17 cellular contexts compared by ENCODE assay signal in the genomic region with DNA sequence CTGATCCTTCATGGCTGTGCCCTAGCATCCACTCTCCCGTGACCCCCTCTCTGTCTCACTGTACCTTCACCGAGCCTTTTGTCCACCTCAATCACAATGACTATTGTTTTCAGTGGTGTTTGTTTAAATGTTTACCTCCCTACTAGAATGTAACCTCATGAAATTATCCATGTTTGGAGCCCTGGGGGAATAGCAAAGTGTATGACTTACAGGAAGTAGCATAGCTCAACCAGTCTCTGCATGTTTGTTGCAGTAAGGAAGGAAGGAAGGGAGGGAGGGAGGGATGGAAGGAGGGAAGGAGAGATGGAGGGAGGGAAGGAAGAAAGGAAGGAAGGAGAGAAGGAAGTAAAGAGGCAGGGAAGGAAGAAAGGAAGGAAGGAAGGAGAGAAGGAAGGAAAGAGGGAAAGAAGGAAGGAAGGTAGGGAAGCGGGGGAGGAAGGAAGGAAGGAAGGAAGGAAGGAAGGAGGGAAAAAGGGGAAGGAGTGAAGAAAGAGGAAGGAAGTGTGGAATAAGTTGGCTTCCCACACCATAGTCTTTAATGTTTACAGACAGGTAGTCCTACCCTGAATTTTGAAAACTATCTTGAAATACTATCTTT.
DNase-seq lines count a peak whose midpoint lies in the region; ATAC-seq and TF ChIP-seq lines count a peak whose summit lies in the region.
"Had no signal": no experiment of that assay in that cellular context is flagged by ENCODE, and none has a peak within 500 bp of the region (broad histone marks: within the 10 kb centered on the region; RNA-seq: fewer than 3 reads in every experiment).

No MANE protein-coding gene starts in this region.

- H3K9me3 Mint-ChIP-seq in MCF 10A (ENCODE audit: unreplicated experiment) (no peaks in the 10 kb centered on the region), endothelial cell (ENCODE audit: unreplicated experiment) (no peaks in the 10 kb centered on the region)
- H3K9me3 Mint-ChIP-seq: CD8-positive, alpha-beta T cell had no signal

- H3K36me3 Mint-ChIP-seq in MCF 10A (ENCODE audit: insufficient read depth, unreplicated experiment) (no peaks in the 10 kb centered on the region), endothelial cell (ENCODE audit: low read depth, unreplicated experiment) (no peaks in the 10 kb centered on the region)
- H3K36me3 Mint-ChIP-seq: CD14-positive monocyte; CD8-positive, alpha-beta T cell had no signal

- peaks cover 15% of the 10 kb centered on the region for H3K4me1 Mint-ChIP-seq in MCF 10A (ENCODE audit: insufficient read depth, unreplicated experiment)
- H3K4me1 Mint-ChIP-seq in endothelial cell (ENCODE audit: unreplicated experiment): no peaks in the 10 kb centered on the region
- H3K4me1 Mint-ChIP-seq: CD14-positive monocyte had no signal

- no peaks in the 10 kb centered on the region for H3K4me1 ChIP-seq in breast epithelium
- peaks cover 15% of the 10 kb centered on the region for H3K4me1 ChIP-seq in mammary epithelial cell (ENCODE audit: insufficient read depth, low read length)
- peaks cover 6% of the 10 kb centered on the region for H3K4me1 ChIP-seq in foreskin keratinocyte
- peaks cover 0 to 5% (median 3%) of the 10 kb centered on the region in 3 donors for H3K4me1 ChIP-seq in gastroesophageal sphincter

- H3K9ac ChIP-seq in mammary epithelial cell (ENCODE audit: insufficient read depth, low read length): no peak overlapping the region

- POLR2A ChIA-PET in MCF 10A (lab: Yijun Ruan, JAX): interaction anchor here (1.0 to 1.5 kb wide), 6 partner anchors 8 to 596 kb away, joined by 3 to 7 read pairs (median 4); no protein-coding TSS in a partner anchor

- H3K27ac ChIP-seq in breast epithelium: no peak overlapping the region
- peak overlapping the region; percentile 17 for H3K27ac ChIP-seq in mammary epithelial cell (ENCODE audit: insufficient read depth, low read depth, low read length)
- H3K27ac ChIP-seq in foreskin keratinocyte: peak overlapping the region; percentile 75
- H3K27ac ChIP-seq in gastroesophageal sphincter: no peak overlapping the region
- H3K27ac ChIP-seq: 22Rv1 had no signal

- dilution Hi-C loops in mammary epithelial cell (cut with HindIII; ENCODE audit: low sequenced_read_pairs): no loop called here

- no peak for TF ChIP-seq EP300 in gastroesophageal sphincter (IDR thresholded peaks at IDR 0.05)

- CTCF ChIA-PET in MCF 10A (lab: Yijun Ruan, JAX) (interaction anchor here (1.0 kb wide), 1 partner anchor 7 kb away, joined by 3 read pairs; no protein-coding TSS in a partner anchor), mammary epithelial cell (lab: Charles Lee; ENCODE audit: low non-redundant PET) (no interaction called here)

- ATAC-seq in foreskin keratinocyte (peak; percentile 49), gastroesophageal sphincter (no peak)
- ATAC-seq: CD8-positive, alpha-beta T cell; GM23338 had no signal

- DNase-seq in MCF 10A (ENCODE audit: unreplicated experiment) (no peak), breast epithelium (ENCODE audit: low spot score in 2 of 2) (no peak), mammary epithelial cell (peak; percentile 53), foreskin keratinocyte (peak; percentile 55 to 83), endothelial cell (ENCODE audit: low spot score) (no peak), amniotic stem cell (lab: John Stamatoyannopoulos, UW) (no peak), HCEC 1CT (no peak)
- DNase-seq: CD8-positive, alpha-beta T cell; COR-L47; DMS153; DND-41; GDM1; H7 had no signal

- TF ChIP-seq POLR2A in breast epithelium (IDR thresholded peaks at IDR 0.05): no peak
- no peak for TF ChIP-seq POLR2A in gastroesophageal sphincter (IDR thresholded peaks at IDR 0.05)

- H3K4me3 ChIP-seq in breast epithelium: no peak overlapping the region
- H3K4me3 ChIP-seq in mammary epithelial cell (replicated peaks in 1 of 3; ENCODE audit: insufficient read depth in 1 of 3, low read depth in 2 of 3, low read length in 3 of 3): no peak overlapping the region
- no peak overlapping the region for H3K4me3 ChIP-seq in gastroesophageal sphincter
- H3K4me3 ChIP-seq: GM23338 had no signal

- H2AFZ ChIP-seq in mammary epithelial cell (ENCODE audit: low read depth, low read length): peak overlapping the region; percentile 2
- H2AFZ ChIP-seq: GM23338 had no signal

- H3K27me3 ChIP-seq in breast epithelium: no peaks in the 10 kb centered on the region
- no peaks in the 10 kb centered on the region for H3K27me3 ChIP-seq in mammary epithelial cell (ENCODE audit: insufficient read depth, low read length)
- no peaks in the 10 kb centered on the region for H3K27me3 ChIP-seq in foreskin keratinocyte
- H3K27me3 ChIP-seq in gastroesophageal sphincter: no peaks in the 10 kb centered on the region

- H3K4me3 Mint-ChIP-seq in MCF 10A (ENCODE audit: unreplicated experiment): no peak overlapping the region
- no peak overlapping the region for H3K4me3 Mint-ChIP-seq in endothelial cell (ENCODE audit: unreplicated experiment)
- H3K4me3 Mint-ChIP-seq: CD14-positive monocyte; CD8-positive, alpha-beta T cell; GM23338 had no signal

- H3K9me3 ChIP-seq in breast epithelium (no peaks in the 10 kb centered on the region), mammary epithelial cell (replicated peaks; ENCODE audit: insufficient read depth, low read length) (no peaks in the 10 kb centered on the region), gastroesophageal sphincter (no peaks in the 10 kb centered on the region)

- no peaks in the 10 kb centered on the region for H3K79me2 ChIP-seq in mammary epithelial cell (ENCODE audit: insufficient read depth, low read length)

- in situ Hi-C loops in mammary epithelial cell (cut with MboI; ENCODE audit: low sequenced_read_pairs in 2 of 2): no loop called here

- H3K27me3 Mint-ChIP-seq in MCF 10A (ENCODE audit: insufficient read depth, unreplicated experiment) (no peaks in the 10 kb centered on the region), endothelial cell (ENCODE audit: unreplicated experiment) (peaks cover 3% of the 10 kb centered on the region)

- BruUV-seq in MCF 10A (replicated peaks; lab: Mats Ljungman, UMichigan) (no TSS peak), mammary epithelial cell (replicated peaks; lab: Mats Ljungman, UMichigan) (TSS peak; percentile 26)

- no peaks in the 10 kb centered on the region for H4K20me1 ChIP-seq in mammary epithelial cell (ENCODE audit: insufficient read depth, low read length)

- peak overlapping the region; percentile 43 for H3K27ac Mint-ChIP-seq in MCF 10A (ENCODE audit: low read depth, unreplicated experiment)
- no peak overlapping the region for H3K27ac Mint-ChIP-seq in endothelial cell (ENCODE audit: unreplicated experiment)
- H3K27ac Mint-ChIP-seq: CD14-positive monocyte; CD8-positive, alpha-beta T cell; GM23338 had no signal

- no peak overlapping the region for H3K4me2 ChIP-seq in mammary epithelial cell (ENCODE audit: insufficient read depth, low read depth, low read length)
- H3K4me2 ChIP-seq: GM23338 had no signal

- WGBS in mammary epithelial cell (ENCODE audit: low coverage, missing lambda C conversion rate): 82% methylated on average over 3 of the region's 3 CpGs
- WGBS in gastroesophageal sphincter (ENCODE audit: low coverage in 1 of 2), 2 donors: 66 to 88% methylated on average over 2 to 3 of the region's 3 CpGs

- no peaks in the 10 kb centered on the region for H3K36me3 ChIP-seq in breast epithelium
- H3K36me3 ChIP-seq in mammary epithelial cell (ENCODE audit: insufficient read depth, low read length): no peaks in the 10 kb centered on the region
- no peaks in the 10 kb centered on the region for H3K36me3 ChIP-seq in gastroesophageal sphincter

- intact Hi-C loops in MCF 10A (cut with micrococcal nuclease) (no loop called here), breast epithelium (cut with DNase I; ENCODE audit: low total_unique reads) (no loop called here), mammary epithelial cell (cut with micrococcal nuclease) (loop anchor here (1.0 to 5.0 kb wide), 2 partner anchors 32 to 70 kb away; no protein-coding TSS in a partner anchor)

- no peak for TF ChIP-seq CTCF in MCF 10A (IDR thresholded peaks at IDR 0.05; ENCODE audit: unreplicated experiment)
- no peak for TF ChIP-seq CTCF in breast epithelium (IDR thresholded peaks at IDR 0.05)
- TF ChIP-seq CTCF in mammary epithelial cell (conservative IDR thresholded peaks at IDR 0.05 in 1 of 2, IDR thresholded peaks at IDR 0.05 in 1 of 2; ENCODE audit: extremely low read depth in 1 of 2, insufficient read depth in 1 of 2, low read depth in 1 of 2, low read length in 2 of 2): no peak
- no peak for TF ChIP-seq CTCF in foreskin keratinocyte (conservative IDR thresholded peaks at IDR 0.05)
- TF ChIP-seq CTCF in gastroesophageal sphincter (IDR thresholded peaks at IDR 0.05): no peak
- no peak for TF ChIP-seq CTCF in endothelial cell (IDR thresholded peaks at IDR 0.05; ENCODE audit: unreplicated experiment)

Comparison
In these comparisons a context has a peak if more than half of its experiments do, and no peak if none do; other contexts are left out.
1. DNase-seq: peak in mammary epithelial cell (single experiment) and foreskin keratinocyte (2 of 2); none in MCF 10A (single experiment), breast epithelium (0 of 2), endothelial cell (single experiment), amniotic stem cell (single experiment) and HCEC 1CT (single experiment).
2. H3K27ac ChIP-seq: peak in mammary epithelial cell (single experiment) and foreskin keratinocyte (single experiment); none in breast epithelium (0 of 2) and gastroesophageal sphincter (0 of 4).